ENCODE assay signal across 1 cellular context in genomic region chr9:87324613-87325194, GRCh38.
TF ChIP-seq lines count a peak whose summit lies in the region.

No MANE protein-coding gene starts in this region.

TF ChIP-seq in K562, 482 proteins besides CTCF, POLR2A, EP300 and RAD21 (continued from another document):
- TF ChIP-seq MGA (IDR thresholded peaks at IDR 0.05) (no peak), THAP12 (CRISPR knock-in tag; IDR thresholded peaks at IDR 0.05) (no peak), ESRRB (CRISPR knock-in tag; IDR thresholded peaks at IDR 0.05; ENCODE audit: borderline replicate concordance) (no peak), PBX2 (CRISPR knock-in tag; IDR thresholded peaks at IDR 0.05; ENCODE audit: low read depth) (no peak), PBX2 (tag; conservative IDR thresholded peaks at IDR 0.05; ENCODE audit: low read depth) (no peak), SNAPC5 (CRISPR knock-in tag; IDR thresholded peaks at IDR 0.05) (no peak), FOS (IDR thresholded peaks at IDR 0.05; ENCODE audit: extremely low read depth, insufficient read length) (no peak), DMBX1 (CRISPR knock-in tag; IDR thresholded peaks at IDR 0.05; ENCODE audit: borderline replicate concordance) (no peak), ETS1 (conservative IDR thresholded peaks at IDR 0.05; ENCODE audit: control insufficient read depth, low read depth, low read length) (no peak), MXD1 (CRISPR knock-in tag; IDR thresholded peaks at IDR 0.05; ENCODE audit: borderline replicate concordance, poor library complexity, severe bottlenecking) (no peak)
